In the genomic region with DNA sequence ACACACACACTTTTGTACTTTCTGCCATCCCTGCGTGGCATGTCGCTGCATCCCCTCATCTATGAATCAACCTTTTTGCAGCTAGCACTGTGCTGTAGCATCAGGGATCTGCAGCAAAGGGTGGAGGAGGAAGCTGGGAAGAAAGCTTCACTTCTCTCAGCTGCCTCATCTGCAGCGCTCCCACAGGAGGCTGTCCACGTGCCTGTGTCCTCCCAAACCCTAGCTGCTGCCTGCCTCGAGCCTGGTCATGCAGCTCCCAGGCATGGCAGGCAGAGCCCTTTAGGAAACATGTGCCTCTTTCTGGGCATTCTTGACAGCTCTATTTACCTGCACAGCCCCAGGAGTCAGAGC, we compare ENCODE assay signal across 1 cellular context.
TF ChIP-seq lines count a peak whose summit lies in the region.

No MANE protein-coding gene starts in this region.

TF ChIP-seq in IMR-90, 13 proteins besides CTCF, POLR2A, EP300 and RAD21 (continued from another document):
- TF ChIP-seq MAFK (IDR thresholded peaks at IDR 0.05; ENCODE audit: low read depth, low read length) (no peak), CEBPB (IDR thresholded peaks at IDR 0.05; ENCODE audit: low read depth, low read length) (no peak), RCOR1 (IDR thresholded peaks at IDR 0.05; ENCODE audit: insufficient replicate concordance, low read length) (no peak), MAZ (IDR thresholded peaks at IDR 0.05; ENCODE audit: borderline replicate concordance, low read depth, low read length) (no peak), USF2 (IDR thresholded peaks at IDR 0.05; ENCODE audit: low read depth, low read length) (peak; percentile 73; the same call in 1 of the 2 replicates)
